13 cellular contexts compared by ENCODE assay signal in genomic region chr12:52149651-52150241, GRCh38. TPM values are rescaled to one million over a fixed set of nuclear protein-coding genes. Genes with fewer than 3 reads are reported as not detected.
DNase-seq lines count a peak whose midpoint lies in the region; ATAC-seq and TF ChIP-seq lines count a peak whose summit lies in the region.
"Had no signal": no experiment of that assay in that cellular context is flagged by ENCODE, and none has a peak within 500 bp of the region (broad histone marks: within the 10 kb centered on the region; RNA-seq: fewer than 3 reads in every experiment).

No MANE protein-coding gene starts in this region.

- H3K9me3 Mint-ChIP-seq in central memory CD8-positive, alpha-beta T cell: no peaks in the 10 kb centered on the region
- no peaks in the 10 kb centered on the region for H3K9me3 Mint-ChIP-seq in T-cell

- peaks cover 18% of the 10 kb centered on the region for H3K27me3 Mint-ChIP-seq in central memory CD8-positive, alpha-beta T cell
- peaks cover 0 to 5% of the 10 kb centered on the region in 2 donors for H3K27me3 Mint-ChIP-seq in T-cell
- H3K27me3 Mint-ChIP-seq: activated CD4-positive, alpha-beta T cell treated with anti-CD3 and anti-CD28 coated beads for 36 hours had no signal

- no peak for TF ChIP-seq EP300 in SK-N-SH (IDR thresholded peaks at IDR 0.05; ENCODE audit: borderline replicate concordance in 1 of 2, low read depth in 1 of 2, low read length in 1 of 2)

- H3K4me3 ChIP-seq in SK-N-SH (ENCODE audit: low read depth in 2 of 2, low read length in 1 of 2) (no peak overlapping the region), mucosa of rectum (ENCODE audit: low read length in 2 of 2) (no peak overlapping the region), upper lobe of right lung (no peak overlapping the region)

- intact Hi-C loops in upper lobe of right lung (cut with DNase I): loop anchor here (10.0 kb wide), 1 partner anchor 725 kb away; no protein-coding TSS in a partner anchor

- CTCF ChIA-PET in SK-N-SH (lab: Yijun Ruan, JAX): interaction anchor here (0.6 to 4.7 kb wide), 8 partner anchors 10 to 732 kb away, joined by 3 to 25 read pairs (median 10); no protein-coding TSS in a partner anchor
- CTCF ChIA-PET in T-cell (lab: Charles Lee): interaction anchor here in 1 of 2 donors (0.6 to 1.5 kb wide), 2 partner anchors 178 to 740 kb away, joined by 5 read pairs; no protein-coding TSS in a partner anchor

- peaks cover 15% of the 10 kb centered on the region; the same call in 1 of the 2 replicates for H3K79me2 ChIP-seq in SK-N-SH (ENCODE audit: insufficient read depth)

- H3K27me3 ChIP-seq in SK-N-SH (ENCODE audit: insufficient read depth) (no peaks in the 10 kb centered on the region), mucosa of rectum (ENCODE audit: control insufficient read depth in 2 of 2, insufficient read depth in 2 of 2, low read length in 2 of 2) (peaks cover 0 to 2% of the 10 kb centered on the region in 2 donors), upper lobe of right lung (peaks cover 4% of the 10 kb centered on the region)

- H3K9ac ChIP-seq in SK-N-SH (peak overlapping the region; percentile 93; the same call in 1 of the 2 replicates), mucosa of rectum (ENCODE audit: low read depth in 1 of 2, low read length in 2 of 2) (peak overlapping the region; percentile 60 to 83)

- H3F3A ChIP-seq in SK-N-SH (replicated peaks; ENCODE audit: insufficient read depth): peaks cover 14% of the 10 kb centered on the region

- DNase-seq in SK-N-SH: peak; percentile 76
- DNase-seq in central memory CD8-positive, alpha-beta T cell (ENCODE audit: low spot score in 2 of 2): no peak
- DNase-seq in upper lobe of right lung: no peak
- no peak for DNase-seq in T-cell
- no peak for DNase-seq in T-helper 9 cell
- DNase-seq: activated CD4-positive, alpha-beta T cell treated with anti-CD3 and anti-CD28 coated beads for 36 hours; activated effector memory CD4-positive, alpha-beta T cell treated with Interleukin-2 at 50 U/mL for 16 hours; NCI-H1417; NCI-H748 treated with DMSO at 0.1 percent for 48 hours had no signal

- no peak overlapping the region for H3K4me2 ChIP-seq in SK-N-SH

- H3K36me3 Mint-ChIP-seq in central memory CD8-positive, alpha-beta T cell (ENCODE audit: insufficient read depth): no peaks in the 10 kb centered on the region
- H3K36me3 Mint-ChIP-seq in T-cell: no peaks in the 10 kb centered on the region

- H3K27ac ChIP-seq in SK-N-SH (ENCODE audit: low read depth in 2 of 2, low read length in 1 of 2) (peak overlapping the region in 1 of 2 experiments; percentile 91; a peak in 2 of 4 replicates), mucosa of rectum (ENCODE audit: low read depth in 2 of 2, low read length in 2 of 2) (peak overlapping the region; percentile 98 to 100), upper lobe of right lung (peak overlapping the region; percentile 89)

- no peaks in the 10 kb centered on the region for H3K36me3 ChIP-seq in SK-N-SH (replicated peaks in 1 of 2; ENCODE audit: control insufficient read depth in 1 of 2, insufficient read depth in 2 of 2, low read length in 1 of 2)
- no peaks in the 10 kb centered on the region for H3K36me3 ChIP-seq in mucosa of rectum (ENCODE audit: control insufficient read depth in 2 of 2, insufficient read depth in 2 of 2, low read length in 2 of 2)
- H3K36me3 ChIP-seq in upper lobe of right lung: no peaks in the 10 kb centered on the region

- TF ChIP-seq RAD21 in SK-N-SH (IDR thresholded peaks at IDR 0.05; ENCODE audit: low read length): no peak

- POLR2A ChIA-PET in SK-N-SH (lab: Yijun Ruan, JAX): no interaction called here
- POLR2A ChIA-PET in T-cell (lab: Charles Lee): no interaction called here

- H3K4me1 ChIP-seq in SK-N-SH (ENCODE audit: control insufficient read depth in 1 of 2, insufficient read depth in 2 of 2, low read depth in 1 of 2, low read length in 1 of 2) (peaks cover 14 to 36% of the 10 kb centered on the region in 2 experiments; a peak in 3 of 4 replicates), mucosa of rectum (ENCODE audit: control insufficient read depth in 2 of 2, insufficient read depth in 2 of 2, low read length in 2 of 2) (peaks cover 60 to 77% of the 10 kb centered on the region in 2 donors), upper lobe of right lung (peaks cover 50% of the 10 kb centered on the region)

- H3K4me3 Mint-ChIP-seq in central memory CD8-positive, alpha-beta T cell: no peak overlapping the region
- no peak overlapping the region for H3K4me3 Mint-ChIP-seq in T-cell
- H3K4me3 Mint-ChIP-seq: activated CD4-positive, alpha-beta T cell treated with anti-CD3 and anti-CD28 coated beads for 36 hours had no signal

- no peaks in the 10 kb centered on the region for H3K9me3 ChIP-seq in SK-N-SH
- H3K9me3 ChIP-seq in mucosa of rectum (ENCODE audit: control insufficient read depth in 2 of 2, low read length in 2 of 2): no peaks in the 10 kb centered on the region
- no peaks in the 10 kb centered on the region for H3K9me3 ChIP-seq in upper lobe of right lung

- WGBS in SK-N-SH (ENCODE audit: low lambda C conversion rate): 89% methylated on average over 5 of the region's 5 CpGs

- peaks cover 9% of the 10 kb centered on the region for H3K4me1 Mint-ChIP-seq in central memory CD8-positive, alpha-beta T cell
- peaks cover 7 to 28% (median 14%) of the 10 kb centered on the region in 3 donors for H3K4me1 Mint-ChIP-seq in T-cell

- no peak for ATAC-seq in SK-N-SH treated with all-trans-retinoic acid at 6 μM for 48 hours
- no peak for ATAC-seq in central memory CD8-positive, alpha-beta T cell (replicated peaks; ENCODE audit: extremely low read depth, poor library complexity, severe bottlenecking)
- no peak for ATAC-seq in upper lobe of right lung
- no peak for ATAC-seq in T-cell (replicated peaks in 1 of 4)
- ATAC-seq in HG02610 (IDR thresholded peaks at IDR 0.05; ENCODE audit: unreplicated experiment): no peak
- ATAC-seq: activated CD4-positive, alpha-beta T cell treated with anti-CD3 and anti-CD28 coated beads for 36 hours had no signal

- H3K27ac Mint-ChIP-seq in central memory CD8-positive, alpha-beta T cell (ENCODE audit: low read depth): peak overlapping the region; percentile 20
- H3K27ac Mint-ChIP-seq in T-cell: no peak overlapping the region
- H3K27ac Mint-ChIP-seq: activated CD4-positive, alpha-beta T cell treated with anti-CD3 and anti-CD28 coated beads for 36 hours; progenitor cell of endocrine pancreas had no signal

- no peaks in the 10 kb centered on the region for H3K9me2 ChIP-seq in SK-N-SH

- no peak for TF ChIP-seq CTCF in SK-N-SH (IDR thresholded peaks at IDR 0.05)
- no peak for TF ChIP-seq CTCF in upper lobe of right lung (IDR thresholded peaks at IDR 0.05)

- peak overlapping the region; percentile 63 for H2AFZ ChIP-seq in SK-N-SH (ENCODE audit: low read depth)

- H4K20me1 ChIP-seq in SK-N-SH (ENCODE audit: insufficient read depth): no peaks in the 10 kb centered on the region

TF ChIP-seq in SK-N-SH, 30 proteins besides CTCF, POLR2A, EP300 and RAD21:
- TF ChIP-seq NRF1 (IDR thresholded peaks at IDR 0.05; ENCODE audit: low read depth, low read length): no peak
- TF ChIP-seq POLR2AphosphoS5 (IDR thresholded peaks at IDR 0.05; ENCODE audit: low read depth, low read length): no peak
- TF ChIP-seq NFIC (IDR thresholded peaks at IDR 0.05; ENCODE audit: borderline replicate concordance): no peak
- TF ChIP-seq, protein P1, sequence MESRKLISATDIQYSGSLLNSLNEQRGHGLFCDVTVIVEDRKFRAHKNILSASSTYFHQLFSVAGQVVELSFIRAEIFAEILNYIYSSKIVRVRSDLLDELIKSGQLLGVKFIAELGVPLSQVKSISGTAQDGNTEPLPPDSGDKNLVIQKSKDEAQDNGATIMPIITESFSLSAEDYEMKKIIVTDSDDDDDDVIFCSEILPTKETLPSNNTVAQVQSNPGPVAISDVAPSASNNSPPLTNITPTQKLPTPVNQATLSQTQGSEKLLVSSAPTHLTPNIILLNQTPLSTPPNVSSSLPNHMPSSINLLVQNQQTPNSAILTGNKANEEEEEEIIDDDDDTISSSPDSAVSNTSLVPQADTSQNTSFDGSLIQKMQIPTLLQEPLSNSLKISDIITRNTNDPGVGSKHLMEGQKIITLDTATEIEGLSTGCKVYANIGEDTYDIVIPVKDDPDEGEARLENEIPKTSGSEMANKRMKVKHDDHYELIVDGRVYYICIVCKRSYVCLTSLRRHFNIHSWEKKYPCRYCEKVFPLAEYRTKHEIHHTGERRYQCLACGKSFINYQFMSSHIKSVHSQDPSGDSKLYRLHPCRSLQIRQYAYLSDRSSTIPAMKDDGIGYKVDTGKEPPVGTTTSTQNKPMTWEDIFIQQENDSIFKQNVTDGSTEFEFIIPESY (IDR thresholded peaks at IDR 0.05; ENCODE audit: borderline replicate concordance, low read depth): no peak
- no peak for TF ChIP-seq FOSL2 (IDR thresholded peaks at IDR 0.05; ENCODE audit: borderline replicate concordance, low read depth)

TF ChIP-seq in SK-N-SH treated with all-trans-retinoic acid at 6 μM for 48 hours, 23 proteins besides CTCF, POLR2A, EP300 and RAD21 (continues in another document):
- TF ChIP-seq ZFP30 (CRISPR knock-in tag; IDR thresholded peaks at IDR 0.05) (no peak), TSHZ2 (CRISPR knock-in tag; IDR thresholded peaks at IDR 0.05) (no peak), GLIS3 (CRISPR knock-in tag; IDR thresholded peaks at IDR 0.05) (no peak)

RNA-seq across cellular contexts. Expression of gene KRT80, which starts 42.1 kb away (rescaled TPM):
- polyA plus RNA-seq in SK-N-SH (2012; rRNA removed): 14.9 and 17.4 TPM in 2 replicates
- polyA plus RNA-seq in SK-N-SH (2012; cell fraction: cytosol; rRNA removed): 8.1 and 10.8 TPM in 2 replicates
- polyA plus RNA-seq in SK-N-SH (2012; cell fraction: nucleus; rRNA removed): 21.6 and 31.9 TPM in 2 replicates
- 8.6 TPM for total RNA-seq in upper lobe of right lung
- under 1 TPM in 2 of 5 donors, not detected in 3; 0.09 to 0.12 TPM for total RNA-seq in T-cell
- total RNA-seq: activated CD4-positive, alpha-beta T cell treated with anti-CD3 and anti-CD28 coated beads for 36 hours had no signal
